ENCODE assay signal across 11 cellular contexts in genomic region chr9:137213160-137214060, GRCh38. TPM values are rescaled to one million over a fixed set of nuclear protein-coding genes. Genes with fewer than 3 reads are reported as not detected.
DNase-seq lines count a peak whose midpoint lies in the region; ATAC-seq and TF ChIP-seq lines count a peak whose summit lies in the region.
"Had no signal": no experiment of that assay in that cellular context is flagged by ENCODE, and none has a peak within 500 bp of the region (broad histone marks: within the 10 kb centered on the region; RNA-seq: fewer than 3 reads in every experiment).

No MANE protein-coding gene starts in this region.

- peak overlapping the region; percentile 39 for H2BK5ac ChIP-seq in neuronal stem cell (ENCODE audit: low read length)

- no peak overlapping the region for H3K9ac ChIP-seq in neuronal stem cell (ENCODE audit: low read depth, low read length, poor library complexity)

- H4K8ac ChIP-seq in neuronal stem cell (ENCODE audit: low read depth, low read length), result no peak overlapping the region

- no CpG with 5 or more reads among the region's 49 CpGs for WGBS in neuronal stem cell (ENCODE audit: extremely low coverage in 2 of 2, insufficient read length in 2 of 2, insufficient replicate concordance in 1 of 2), 2 donors

- no peak overlapping the region for H3K23ac ChIP-seq in neuronal stem cell (ENCODE audit: low read depth, low read length, poor library complexity)

- H3K4me3 ChIP-seq in astrocyte of the spinal cord (ENCODE audit: low read depth, low read length) (no peak overlapping the region), neuronal stem cell (ENCODE audit: low read length in 2 of 2) (peak overlapping the region in 1 of 2 donors; percentile 2)
- H3K4me3 ChIP-seq: left lung had no signal

- no peak overlapping the region for H2AK5ac ChIP-seq in neuronal stem cell (ENCODE audit: low read depth, low read length)

- H2BK15ac ChIP-seq in neuronal stem cell (ENCODE audit: low read length), result no peak overlapping the region

- H2BK12ac ChIP-seq in neuronal stem cell (ENCODE audit: low read length), result no peak overlapping the region

- ATAC-seq in GM21367 (IDR thresholded peaks at IDR 0.05; ENCODE audit: unreplicated experiment), result no peak
- ATAC-seq: activated CD8-positive, alpha-beta T cell treated with anti-CD3 and anti-CD28 coated beads, Interleukin-2, amount 10 ng/mL, durations not matched to agents 7 days and 5 days; left lung had no signal

- H3K36me3 ChIP-seq in neuronal stem cell (replicated peaks in 1 of 2; ENCODE audit: control insufficient read depth in 2 of 2, insufficient read depth in 2 of 2, low read length in 2 of 2), result peaks cover 22 to 66% of the 10 kb centered on the region in 2 donors

- TF ChIP-seq CTCF in astrocyte of the spinal cord (IDR thresholded peaks at IDR 0.05; ENCODE audit: low read depth, low read length), result peak; percentile 25

- peaks cover 0 to 1% of the 10 kb centered on the region in 2 donors for H3K9me3 ChIP-seq in neuronal stem cell (replicated peaks in 1 of 2; ENCODE audit: control insufficient read depth in 2 of 2, insufficient read depth in 1 of 2, low read depth in 1 of 2, low read length in 2 of 2)
- H3K9me3 ChIP-seq: left lung had no signal

- H3K4ac ChIP-seq in neuronal stem cell (ENCODE audit: low read length), result no peak overlapping the region

- in situ Hi-C loops in astrocyte of the spinal cord (cut with HindIII; ENCODE audit: low sequenced_read_pairs), result no loop called here

- no peak overlapping the region for H3K4me2 ChIP-seq in neuronal stem cell (ENCODE audit: insufficient read depth, low read length, poor library complexity, severe bottlenecking)

- peaks cover 11% of the 10 kb centered on the region for H3K79me1 ChIP-seq in neuronal stem cell (ENCODE audit: low read depth, low read length)

- no peak overlapping the region for H3K27ac ChIP-seq in neuronal stem cell (replicated peaks; ENCODE audit: low read length)
- H3K27ac ChIP-seq: left lung had no signal

- no peak overlapping the region for H4K91ac ChIP-seq in neuronal stem cell (ENCODE audit: low read depth, low read length, poor library complexity)

- DNase-seq in NCI-H2196 (lab: John Stamatoyannopoulos, UW; ENCODE audit: unreplicated experiment), result peak; percentile 14
- DNase-seq in NCI-H2196 treated with DMSO at 0.1 percent for 48 hours (lab: John Stamatoyannopoulos, UW; ENCODE audit: unreplicated experiment), result no peak
- DNase-seq in astrocyte of the spinal cord (ENCODE audit: low read depth, low spot score), result no peak
- no peak for DNase-seq in neuronal stem cell (ENCODE audit: low spot score)
- DNase-seq in dermis blood vessel endothelial cell, result no peak
- DNase-seq: activated CD8-positive, alpha-beta T cell treated with anti-CD3 and anti-CD28 coated beads, Interleukin-2, amount 10 ng/mL, durations not matched to agents 7 days and 5 days; EL; left lung; NCI-H1694 treated with DMSO at 0.1 percent for 48 hours; stimulated activated naive CD4-positive, alpha-beta T cell treated with Interleukin-2 at 50 U/mL for 16 hours had no signal

- H2BK120ac ChIP-seq in neuronal stem cell (ENCODE audit: low read depth, low read length), result no peak overlapping the region

- H3K14ac ChIP-seq in neuronal stem cell (ENCODE audit: low read length), result no peak overlapping the region

- no peak overlapping the region for H3K18ac ChIP-seq in neuronal stem cell (ENCODE audit: low read length)

- no peaks in the 10 kb centered on the region for H3K27me3 ChIP-seq in neuronal stem cell (ENCODE audit: control insufficient read depth in 3 of 3, insufficient read depth in 3 of 3, low read depth in 1 of 3, low read length in 3 of 3)
- H3K27me3 ChIP-seq: left lung had no signal

- no peak overlapping the region for H2AFZ ChIP-seq in neuronal stem cell (ENCODE audit: low read length)

- peaks cover 0 to 2% of the 10 kb centered on the region in 2 donors for H3K4me1 ChIP-seq in neuronal stem cell (ENCODE audit: control insufficient read depth in 2 of 2, insufficient read depth in 1 of 2, low read depth in 1 of 2, low read length in 2 of 2)

RNA-seq across cellular contexts. Expression of gene NDOR1, which starts 7.9 kb away (rescaled TPM):
- polyA plus RNA-seq in neuronal stem cell (2013, experiment 1 of 2), result 16.1 TPM
- 15.4 TPM for polyA plus RNA-seq in neuronal stem cell (2013, experiment 2 of 2)
- 3.4 and 5.8 TPM in 2 replicates for total RNA-seq in dermis blood vessel endothelial cell

RNA-seq across cellular contexts. Expression of gene TMEM203, which starts 8.0 kb away (rescaled TPM):
- polyA plus RNA-seq in neuronal stem cell (2013, experiment 1 of 2), result 27.8 TPM
- polyA plus RNA-seq in neuronal stem cell (2013, experiment 2 of 2), result 27.6 TPM
- total RNA-seq in dermis blood vessel endothelial cell, result 31.1 TPM in 2 replicates

RNA-seq across cellular contexts. Expression of gene RNF208, which starts 8.6 kb away (rescaled TPM):
- 6.4 TPM for polyA plus RNA-seq in neuronal stem cell (2013, experiment 1 of 2)
- polyA plus RNA-seq in neuronal stem cell (2013, experiment 2 of 2), result 6.5 TPM
- total RNA-seq in dermis blood vessel endothelial cell, result 0.14 TPM in 1 of 2 replicates, not detected in the other

RNA-seq across cellular contexts. Expression of gene CYSRT1, which starts 11.6 kb away (rescaled TPM):
- polyA plus RNA-seq in neuronal stem cell (2013, experiment 1 of 2), result 0.66 TPM
- polyA plus RNA-seq in neuronal stem cell (2013, experiment 2 of 2), result 0.61 TPM
- total RNA-seq in dermis blood vessel endothelial cell, result 0.17 and 0.37 TPM in 2 replicates

RNA-seq across cellular contexts. Expression of gene TPRN, which starts 12.9 kb away (rescaled TPM):
- 6.1 TPM for polyA plus RNA-seq in neuronal stem cell (2013, experiment 1 of 2)
- polyA plus RNA-seq in neuronal stem cell (2013, experiment 2 of 2), result 6.4 TPM
- 4.6 and 6.6 TPM in 2 replicates for total RNA-seq in dermis blood vessel endothelial cell
